Comparison of ENCODE assay signal across 8 cellular contexts in genomic region chr7:2567663-2568238, GRCh38. TPM values are rescaled to one million over a fixed set of nuclear protein-coding genes. Genes with fewer than 3 reads are reported as not detected.
DNase-seq lines count a peak whose midpoint lies in the region; ATAC-seq and TF ChIP-seq lines count a peak whose summit lies in the region.

No MANE protein-coding gene starts in this region.

- H3K27ac ChIP-seq in Karpas-422 (ENCODE audit: low read length) (no peak overlapping the region), mesenchymal stem cell (ENCODE audit: low read length, poor library complexity, severe bottlenecking) (no peak overlapping the region), transverse colon (no peak overlapping the region)
- no peak overlapping the region for H3K27ac ChIP-seq in effector memory CD4-positive, alpha-beta T cell (ENCODE audit: insufficient read depth, low read length, poor library complexity, severe bottlenecking)

- peak in 1 of 5 experiments; percentile 23 for TF ChIP-seq CTCF in transverse colon (IDR thresholded peaks at IDR 0.05)

- intact Hi-C loops in transverse colon (cut with DNase I; ENCODE audit: low total_unique reads): no loop called here

- H3K9me3 ChIP-seq in Karpas-422 (ENCODE audit: low read length): no peaks in the 10 kb centered on the region
- no peaks in the 10 kb centered on the region for H3K9me3 ChIP-seq in mesenchymal stem cell (ENCODE audit: control insufficient read depth, low read length)
- H3K9me3 ChIP-seq in transverse colon: no peaks in the 10 kb centered on the region
- no peaks in the 10 kb centered on the region for H3K9me3 ChIP-seq in effector memory CD4-positive, alpha-beta T cell (ENCODE audit: control insufficient read depth, low read length)

- no peak for ATAC-seq in HG02870 (IDR thresholded peaks at IDR 0.05; ENCODE audit: unreplicated experiment)
- ATAC-seq in GM21381 (IDR thresholded peaks at IDR 0.05; ENCODE audit: unreplicated experiment): no peak

- H3K4me1 ChIP-seq in Karpas-422 (ENCODE audit: low read length) (peaks cover 8% of the 10 kb centered on the region; the same call in 1 of the 2 replicates), mesenchymal stem cell (ENCODE audit: control insufficient read depth, insufficient read depth, low read depth, low read length) (peaks cover 22% of the 10 kb centered on the region), transverse colon (peaks cover 0 to 20% (median 0%) of the 10 kb centered on the region in 4 donors)
- H3K4me1 ChIP-seq in effector memory CD4-positive, alpha-beta T cell (ENCODE audit: control insufficient read depth, insufficient read depth, low read length, poor library complexity, severe bottlenecking): no peaks in the 10 kb centered on the region

- no peaks in the 10 kb centered on the region for H4K20me1 ChIP-seq in Karpas-422 (ENCODE audit: insufficient read depth, low read depth, low read length)

- no peak overlapping the region for H2AK5ac ChIP-seq in mesenchymal stem cell (ENCODE audit: low read length, severe bottlenecking)

- peak overlapping the region; percentile 15 for H3K4me2 ChIP-seq in Karpas-422 (ENCODE audit: low read depth, low read length, poor library complexity, severe bottlenecking)
- no peak overlapping the region for H3K4me2 ChIP-seq in mesenchymal stem cell (ENCODE audit: low read length, poor library complexity, severe bottlenecking)

- no peak overlapping the region for H2BK5ac ChIP-seq in mesenchymal stem cell (ENCODE audit: low read depth, low read length, poor library complexity, severe bottlenecking)

- no peak overlapping the region for H3K18ac ChIP-seq in mesenchymal stem cell (ENCODE audit: low read depth in 1 of 2, low read length in 2 of 2)

- H3K27me3 ChIP-seq in Karpas-422 (ENCODE audit: low read length) (no peaks in the 10 kb centered on the region), mesenchymal stem cell (ENCODE audit: control insufficient read depth in 1 of 2, insufficient read depth in 1 of 2, low read length in 2 of 2) (no peaks in the 10 kb centered on the region), transverse colon (no peaks in the 10 kb centered on the region)
- no peaks in the 10 kb centered on the region for H3K27me3 ChIP-seq in effector memory CD4-positive, alpha-beta T cell (replicated peaks; ENCODE audit: control insufficient read depth, insufficient read depth, low read length, poor library complexity, severe bottlenecking)

- no peak overlapping the region for H3K4ac ChIP-seq in mesenchymal stem cell (ENCODE audit: low read depth in 1 of 2, low read length in 2 of 2)

- no peak overlapping the region for H4K91ac ChIP-seq in mesenchymal stem cell (ENCODE audit: low read length)

- no peak overlapping the region for H2AFZ ChIP-seq in Karpas-422 (ENCODE audit: low read length)
- no peak overlapping the region for H2AFZ ChIP-seq in mesenchymal stem cell (ENCODE audit: low read depth, low read length)

- peaks cover 37% of the 10 kb centered on the region for H3K79me1 ChIP-seq in mesenchymal stem cell (replicated peaks; ENCODE audit: low read length, poor library complexity, severe bottlenecking)

- DNase-seq in Ammon's horn (ENCODE audit: low spot score) (peak; percentile 80), Karpas-422 (peak; percentile 59), cerebellum (ENCODE audit: low spot score) (peak; percentile 82), mesenchymal stem cell (peak; percentile 31), transverse colon (no peak)
- DNase-seq in effector memory CD4-positive, alpha-beta T cell: no peak

- 61% methylated on average over 16 of the region's 16 CpGs for WGBS in mesenchymal stem cell
- 58% methylated on average over 16 of the region's 16 CpGs; no CpG with 5 or more reads in 1 of the 2 donors for WGBS in transverse colon (ENCODE audit: low coverage in 1 of 2), 2 donors

- H2BK120ac ChIP-seq in mesenchymal stem cell (ENCODE audit: low read depth, low read length): no peak overlapping the region

- H3K9ac ChIP-seq in Karpas-422 (ENCODE audit: low read length): no peak overlapping the region
- H3K9ac ChIP-seq in mesenchymal stem cell (ENCODE audit: low read length): peak overlapping the region; percentile 66

- H3K4me3 ChIP-seq in Karpas-422 (ENCODE audit: low read length): no peak overlapping the region
- H3K4me3 ChIP-seq in mesenchymal stem cell (ENCODE audit: insufficient read depth in 1 of 2, low read depth in 1 of 2, low read length in 2 of 2): peak overlapping the region in 1 of 2 experiments; percentile 80
- H3K4me3 ChIP-seq in transverse colon: no peak overlapping the region
- H3K4me3 ChIP-seq in effector memory CD4-positive, alpha-beta T cell (ENCODE audit: insufficient read depth, low read depth, low read length, poor library complexity, severe bottlenecking): no peak overlapping the region

- no peaks in the 10 kb centered on the region for H3K79me2 ChIP-seq in Karpas-422 (ENCODE audit: low read length)

- TF ChIP-seq EP300 in transverse colon (IDR thresholded peaks at IDR 0.05; ENCODE audit: low read depth): no peak

- no peak overlapping the region for H2BK12ac ChIP-seq in mesenchymal stem cell (ENCODE audit: low read length in 2 of 2)

- no peak overlapping the region for H2BK15ac ChIP-seq in mesenchymal stem cell (ENCODE audit: low read depth, poor library complexity, severe bottlenecking)

- no peaks in the 10 kb centered on the region for H3K9me2 ChIP-seq in Karpas-422 (replicated peaks; ENCODE audit: insufficient read depth, low read length)

- in situ Hi-C loops in transverse colon (cut with MboI; ENCODE audit: low pct_ligation_motif_present in 1 of 4, low pct_unique_long_range_greater_than_20kb in 1 of 4, low sequenced_read_pairs in 3 of 4): no loop called here

- no peaks in the 10 kb centered on the region for H3K36me3 ChIP-seq in Karpas-422 (ENCODE audit: insufficient read depth, low read length)
- H3K36me3 ChIP-seq in mesenchymal stem cell (ENCODE audit: control insufficient read depth in 1 of 2, insufficient read depth in 2 of 2, low read depth in 1 of 2, low read length in 2 of 2): peaks cover 25 to 28% of the 10 kb centered on the region in 2 experiments
- peaks cover 0 to 6% (median 0%) of the 10 kb centered on the region in 4 donors for H3K36me3 ChIP-seq in transverse colon
- H3K36me3 ChIP-seq in effector memory CD4-positive, alpha-beta T cell (ENCODE audit: control insufficient read depth, insufficient read depth, low read length): no peaks in the 10 kb centered on the region

- H4K8ac ChIP-seq in mesenchymal stem cell (ENCODE audit: low read length): no peak overlapping the region

- H3K14ac ChIP-seq in mesenchymal stem cell (ENCODE audit: low read length in 2 of 2): no peak overlapping the region

- H3K23ac ChIP-seq in mesenchymal stem cell (ENCODE audit: low read length in 2 of 2): no peak overlapping the region

- no peak for TF ChIP-seq POLR2A in transverse colon (IDR thresholded peaks at IDR 0.05)

RNA-seq across cellular contexts. Expression of gene IQCE, which starts 9.0 kb away (rescaled TPM):
- 0.93 and 1.1 TPM in 2 replicates for total RNA-seq in Karpas-422 (2014; rRNA removed; shearing (Covaris generic); ENCODE audit: low replicate concordance)
- total RNA-seq in cerebellum (18.9 TPM), transverse colon (100 to 1,000 TPM in 1 of 4 donors, 10 to 100 TPM in 3; 27.2 to 187 (median 55.5) TPM)
- 10.2 TPM for polyA plus RNA-seq in mesenchymal stem cell (2013, experiment 1 of 2)
- polyA plus RNA-seq in mesenchymal stem cell (2013, experiment 2 of 2): 10.0 TPM

RNA-seq across cellular contexts. Expression of gene BRAT1, which starts 12.4 kb away (rescaled TPM):
- 10.5 and 30.1 TPM in 2 replicates for total RNA-seq in Karpas-422 (2014; rRNA removed; shearing (Covaris generic); ENCODE audit: low replicate concordance)
- total RNA-seq in cerebellum: 17.4 TPM
- 10.5 TPM for polyA plus RNA-seq in mesenchymal stem cell (2013, experiment 1 of 2)
- 10.6 TPM for polyA plus RNA-seq in mesenchymal stem cell (2013, experiment 2 of 2)
- 100 to 1,000 TPM in 1 of 4 donors, 10 to 100 TPM in 3; 31.7 to 120 (median 40.4) TPM for total RNA-seq in transverse colon

RNA-seq across cellular contexts. Expression of gene LFNG, which starts 48.2 kb away (rescaled TPM):
- total RNA-seq in Karpas-422 (2014; rRNA removed; shearing (Covaris generic); ENCODE audit: low replicate concordance): 0.07 and 0.19 TPM in 2 replicates
- total RNA-seq in cerebellum (31.3 TPM), transverse colon (100 to 1,000 TPM in 2 of 4 donors, 10 to 100 TPM in 2; 17.9 to 162 (median 80.6) TPM)
- polyA plus RNA-seq in mesenchymal stem cell (2013, experiment 1 of 2): 0.22 TPM
- 0.21 TPM for polyA plus RNA-seq in mesenchymal stem cell (2013, experiment 2 of 2)

Comparison
In these comparisons a context has a peak if more than half of its experiments do, and no peak if none do; other contexts are left out.
1. DNase-seq: peak in Ammon's horn (single experiment), Karpas-422 (single experiment), cerebellum (single experiment) and mesenchymal stem cell (single experiment); none in transverse colon (single experiment) and effector memory CD4-positive, alpha-beta T cell (0 of 3).
2. RNA of gene LFNG, which starts 48.2 kb away (total RNA-seq): 17.9 to 162 TPM in transverse colon and 31.3 TPM in cerebellum (single experiment); 0.07 to 0.19 TPM in Karpas-422; every median in the first group is over 10 times any median in the second.